ENCODE assay signal across 25 cellular contexts in the genomic region with DNA sequence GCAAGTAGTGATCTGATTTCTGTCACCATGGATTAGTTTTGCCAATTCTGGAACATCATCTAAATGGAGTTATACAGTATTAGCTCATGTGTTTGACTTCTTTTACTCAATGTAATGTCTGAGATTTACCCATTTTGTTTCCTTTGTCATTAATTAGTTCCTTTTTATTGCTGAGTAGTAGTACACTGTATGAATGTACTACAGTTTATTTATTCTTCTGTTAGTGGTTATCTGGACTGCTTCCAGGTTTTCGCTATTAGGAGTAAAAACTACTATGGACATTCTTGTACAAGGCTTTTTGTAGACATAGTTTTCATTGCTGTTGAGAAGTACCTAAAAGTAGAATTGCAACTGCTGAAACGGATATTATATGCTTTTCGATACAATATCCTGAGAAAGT. TPM values are rescaled to one million over a fixed set of nuclear protein-coding genes. Genes with fewer than 3 reads are reported as not detected.
DNase-seq lines count a peak whose midpoint lies in the region; ATAC-seq, FAIRE-seq and TF ChIP-seq lines count a peak whose summit lies in the region.
"Had no signal": no experiment of that assay in that cellular context is flagged by ENCODE, and none has a peak within 500 bp of the region (broad histone marks: within the 10 kb centered on the region; RNA-seq: fewer than 3 reads in every experiment).

No MANE protein-coding gene starts in this region.

- no peak for TF ChIP-seq RAD21 in K562 (CRISPR knock-in tag; conservative IDR thresholded peaks at IDR 0.05 in 1 of 2, IDR thresholded peaks at IDR 0.05 in 1 of 2)

- 0 out of 3 replicates have a peak, but pooled peaks cover 3% of the 10 kb centered on the region for H3K36me3 ChIP-seq in K562 (ENCODE audit: control insufficient read depth, insufficient read depth, low read length)
- H3K36me3 ChIP-seq: heart right ventricle had no signal

- peak; percentile 5 for DNase-seq in DMS79 treated with DMSO at 0.1 percent for 48 hours (lab: John Stamatoyannopoulos, UW)
- DNase-seq in DMS79 (lab: John Stamatoyannopoulos, UW): no peak
- DNase-seq in K562 (ENCODE audit: extremely low read depth in 1 of 4, low spot score in 3 of 4): no peak
- DNase-seq in left lobe of liver (ENCODE audit: low spot score): no peak
- no peak for DNase-seq in activated T-cell treated with anti-CD3 and anti-CD28 coated beads, Interleukin-2, amount 50 U/mL, for 48 hours
- no peak for DNase-seq in stimulated activated CD8-positive, alpha-beta memory T cell treated with anti-CD3 and anti-CD28 coated beads, Interleukin-4, amount 100 ng/mL, for 48 hours
- DNase-seq: 8988T; activated CD4-positive, alpha-beta memory T cell treated with anti-CD3 and anti-CD28 coated beads for 36 hours; activated CD8-positive, alpha-beta memory T cell treated with anti-CD3 and anti-CD28 coated beads, Interleukin-2, amount 50 U/mL, for 48 hours; activated naive CD8-positive, alpha-beta T cell treated with anti-CD3 and anti-CD28 coated beads for 36 hours; aorta; caudate nucleus; dorsolateral prefrontal cortex; H9; heart right ventricle; MV-4-11; NCI-H146; NCI-H510A; SK-N-SH; stimulated activated CD4-positive, alpha-beta T cell treated with anti-CD3 and anti-CD28 coated beads, Interleukin-4, amount 100 ng/mL, for 4 hours; stimulated activated naive B cell treated with anti-CD40 and anti-IgM and Interleukin-4, amounts not matched to agents 10 μg/mL and 1 μg/mL and 100 μg/mL, for 72 hours had no signal

- H4K20me1 ChIP-seq in K562 (replicated peaks; ENCODE audit: control insufficient read depth, insufficient read depth, low read length): peaks cover 23% of the 10 kb centered on the region; the same call in 1 of the 2 replicates

- peaks cover 92% of the 10 kb centered on the region for H3K79me2 ChIP-seq in K562 (ENCODE audit: control insufficient read depth, insufficient read depth, low read length)

- no peak for TF ChIP-seq EP300 in K562 (IDR thresholded peaks at IDR 0.05; ENCODE audit: low read length)

- intact Hi-C loops in K562 (cut with micrococcal nuclease): no loop called here

- TF ChIP-seq POLR2A in K562 (conservative IDR thresholded peaks at IDR 0.05): no peak

- H3K9ac ChIP-seq in K562 (ENCODE audit: insufficient read depth in 1 of 2, low read depth in 2 of 2, low read length in 2 of 2): no peak overlapping the region
- H3K9ac ChIP-seq: SK-N-SH had no signal

- no peaks in the 10 kb centered on the region for H3K9me3 ChIP-seq in K562 (replicated peaks; ENCODE audit: control insufficient read depth, insufficient read depth, low read depth, low read length)
- H3K9me3 ChIP-seq: heart right ventricle, SK-N-SH had no signal

- FAIRE-seq in K562 (lab: Jason Lieb, UNC): no peak

- CTCF ChIA-PET in K562 (lab: Yijun Ruan, JAX; ENCODE audit: low intra/inter-chr PET ratio): no interaction called here

- no peaks in the 10 kb centered on the region for H3K9me1 ChIP-seq in K562 (ENCODE audit: control insufficient read depth, insufficient read depth, low read length)

- no peak overlapping the region for H3K4me2 ChIP-seq in K562 (ENCODE audit: insufficient read depth, low read length)
- H3K4me2 ChIP-seq: SK-N-SH had no signal

- no peak overlapping the region for H3K4me3 ChIP-seq in K562
- H3K4me3 ChIP-seq: dorsolateral prefrontal cortex, heart right ventricle had no signal

- TF ChIP-seq CTCF in K562 (IDR thresholded peaks at IDR 0.05 in 2 of 3, conservative IDR thresholded peaks at IDR 0.05 in 1 of 3; ENCODE audit: insufficient read depth in 2 of 3, low read depth in 1 of 3, low read length in 3 of 3): no peak

- peaks cover 15 to 31% of the 10 kb centered on the region in 2 experiments for H3K4me1 ChIP-seq in K562 (replicated peaks in 1 of 2; ENCODE audit: control insufficient read depth in 2 of 2, insufficient read depth in 2 of 2, low read length in 2 of 2)

- no peak overlapping the region for H2AFZ ChIP-seq in K562 (ENCODE audit: low read depth, low read length)

- no TSS peak for BruUV-seq in K562 (replicated peaks; lab: Mats Ljungman, UMichigan)

- no peak for ATAC-seq in K562
- ATAC-seq in left lobe of liver: peak; percentile 23
- ATAC-seq in HG03045 (IDR thresholded peaks at IDR 0.05; ENCODE audit: unreplicated experiment): no peak
- no peak for ATAC-seq in GM19023 (IDR thresholded peaks at IDR 0.05; ENCODE audit: unreplicated experiment)
- ATAC-seq: activated CD4-positive, CD25-positive, alpha-beta regulatory T cell treated with anti-CD3 and anti-CD28 coated beads, Interleukin-2, amount 50 U/mL, for 24 hours; heart right ventricle; sciatic nerve; stimulated activated naive B cell treated with anti-CD40 and anti-IgM and Interleukin-4, amounts not matched to agents 10 μg/mL and 1 μg/mL and 100 μg/mL, for 72 hours had no signal

- no peaks in the 10 kb centered on the region for H3K27me3 ChIP-seq in K562 (ENCODE audit: control insufficient read depth in 2 of 2, insufficient read depth in 2 of 2, low read length in 2 of 2)
- H3K27me3 ChIP-seq: dorsolateral prefrontal cortex, heart right ventricle had no signal

- no peak overlapping the region for H3K27ac ChIP-seq in K562 (ENCODE audit: extremely low read depth, low read depth, low read length)
- H3K27ac ChIP-seq: dorsolateral prefrontal cortex, heart right ventricle had no signal

- WGBS in K562 (ENCODE audit: insufficient coverage, low coverage, missing lambda C conversion rate): 78% methylated on average over 3 of the region's 3 CpGs

- in situ Hi-C loops in K562 (cut with MboI): no loop called here

- POLR2A ChIA-PET in K562 (lab: Yijun Ruan, JAX): interaction anchor here (1.0 to 2.2 kb wide), 3 partner anchors 10 to 14 kb away, joined by 3 to 8 read pairs (median 6); a partner anchor contains a TSS

TF ChIP-seq in K562, 482 proteins besides CTCF, POLR2A, EP300 and RAD21:
- no peak for TF ChIP-seq ZNF3 (CRISPR knock-in tag; IDR thresholded peaks at IDR 0.05)
- peak; percentile 12; the same call in 1 of the 2 replicates for TF ChIP-seq NFIC (IDR thresholded peaks at IDR 0.05)
- 0 out of 2 replicates have a peak, but pooled peaks have one; percentile 12 for TF ChIP-seq ZNF316 (IDR thresholded peaks at IDR 0.05)
TF ChIP-seq in K562: peak in this region for 2.

RNA-seq across cellular contexts. Expression of a gene that starts 14.1 kb away (rescaled TPM):
- total RNA-seq in K562 (2011; cell fraction: chromatin; rRNA removed; ENCODE audit: low replicate concordance): 40.3 and 147 TPM in 2 replicates
- total RNA-seq in K562 (2011; cell fraction: nucleolus; rRNA removed): 13.8 and 22.6 TPM in 2 replicates
- total RNA-seq in K562 (2011; cell fraction: nucleoplasm; rRNA removed): 55.4 and 77.5 TPM in 2 replicates
- total RNA-seq in K562 (2014; rRNA removed) (9.1 and 9.4 TPM in 2 replicates), K562 (2014; rRNA removed; fragmentation: Illumina TruSeq; extraction: Trizol) (19.2 and 22.3 TPM in 2 replicates), K562 (2015; rRNA removed; fragmentation: Illumina TruSeq; extraction: Trizol) (18.8 and 20.6 TPM in 2 replicates), K562 (2021) (15.9 and 18.5 TPM in 2 replicates), left lobe of liver (6.1 TPM)
- polyA plus RNA-seq in K562 (2011; rRNA removed) (15.7 and 15.9 TPM in 2 replicates), K562 (2014; fragmentation: Illumina TruSeq; extraction: Trizol) (11.5 and 14.3 TPM in 2 replicates), K562 (2014; fragmentation: Nextera tagmentation; extraction: Ambion mirVana) (1 to 10 TPM; 2.5 to 3.6 TPM), K562 (2014; rRNA removed) (8.0 and 10.7 TPM in 2 replicates)
- polyA plus RNA-seq in K562 (2011; cell fraction: cytosol; rRNA removed): 1.8 and 4.8 TPM in 2 replicates
- polyA plus RNA-seq in K562 (2011; cell fraction: nucleus; rRNA removed): 13.8 and 22.3 TPM in 2 replicates
- polyA plus RNA-seq in K562 (2012): 9.6 and 12.5 TPM in 2 replicates
- 39.5 and 71.3 TPM in 2 replicates for polyA minus RNA-seq in K562 (2011; rRNA and poly(A)+ RNA removed)
- 17.1 and 19.9 TPM in 2 replicates for polyA minus RNA-seq in K562 (2011; cell fraction: cytosol; rRNA and poly(A)+ RNA removed)
- 35.9 and 73.6 TPM in 2 replicates for polyA minus RNA-seq in K562 (2011; cell fraction: nucleus; rRNA and poly(A)+ RNA removed)
